ENCODE assay signal across 18 cellular contexts in the genomic region with DNA sequence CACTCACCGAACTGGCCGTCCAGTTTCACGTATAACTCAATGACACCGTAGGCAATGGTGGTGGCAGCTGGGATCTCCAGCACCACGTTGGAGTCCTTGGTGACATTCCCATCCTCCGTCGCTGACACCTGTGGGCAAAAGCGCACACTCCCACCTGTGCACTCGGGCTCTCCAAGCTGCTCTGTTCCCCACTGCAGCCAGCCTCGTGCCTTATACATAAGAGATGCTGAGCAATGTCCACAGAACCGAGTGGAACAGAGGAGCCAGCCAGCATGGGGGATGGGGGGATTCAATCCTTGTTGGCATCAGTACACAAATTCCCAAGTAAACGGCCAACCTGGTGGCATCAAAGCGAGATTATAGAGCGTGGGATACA.
"Had no signal": no experiment of that assay in that cellular context is flagged by ENCODE, and none has a peak within 500 bp of the region (broad histone marks: within the 10 kb centered on the region; RNA-seq: fewer than 3 reads in every experiment).

No MANE protein-coding gene starts in this region.

- H3K36me3 ChIP-seq: cardiac muscle cell had no signal

- H3K4me3 ChIP-seq: cardiac muscle cell, dorsolateral prefrontal cortex, gastroesophageal sphincter, lung, skin epidermis, tibial nerve had no signal

- H3K4me3 Mint-ChIP-seq: activated naive CD4-positive, alpha-beta T cell treated with anti-CD3 and anti-CD28 coated beads, Interleukin-2, amount 10 ng/mL, durations not matched to agents 7 days and 5 days; activated T-cell treated with anti-CD3 and anti-CD28 coated beads, Interleukin-2, amount 50 U/mL, for 24 hours; naive thymus-derived CD8-positive, alpha-beta T cell; T-cell had no signal

- ATAC-seq: activated CD4-positive, CD25-positive, alpha-beta regulatory T cell treated with anti-CD3 and anti-CD28 coated beads, Interleukin-2, amount 50 U/mL, for 24 hours; gastroesophageal sphincter; naive thymus-derived CD8-positive, alpha-beta T cell; T-cell had no signal

- H3K36me3 Mint-ChIP-seq: activated naive CD4-positive, alpha-beta T cell treated with anti-CD3 and anti-CD28 coated beads, Interleukin-2, amount 10 ng/mL, durations not matched to agents 7 days and 5 days; naive thymus-derived CD8-positive, alpha-beta T cell; T-cell had no signal

- H3K27ac ChIP-seq: cardiac muscle cell, dorsolateral prefrontal cortex, gastroesophageal sphincter, skin epidermis, tibial nerve had no signal

- H3K27ac Mint-ChIP-seq: activated naive CD4-positive, alpha-beta T cell treated with anti-CD3 and anti-CD28 coated beads, Interleukin-2, amount 10 ng/mL, durations not matched to agents 7 days and 5 days; activated T-cell treated with anti-CD3 and anti-CD28 coated beads, Interleukin-2, amount 50 U/mL, for 24 hours; naive thymus-derived CD8-positive, alpha-beta T cell; T-cell had no signal

- DNase-seq: activated CD4-positive, alpha-beta T cell treated with anti-CD3 and anti-CD28 coated beads, Interleukin-2, amount 50 U/mL, for 1 hour; activated naive CD4-positive, alpha-beta T cell treated with anti-CD3 and anti-CD28 coated beads, Interleukin-2, amount 10 ng/mL, durations not matched to agents 7 days and 5 days; activated T-cell treated with anti-CD3 and anti-CD28 coated beads, Interleukin-2, amount 50 U/mL, for 24 hours; erythroblast; naive thymus-derived CD8-positive, alpha-beta T cell; nucleus accumbens; stimulated activated CD4-positive, alpha-beta T cell treated with anti-CD3 and anti-CD28 coated beads, Interleukin-4, amount 100 ng/mL, for 24 hours; stimulated activated naive CD4-positive, alpha-beta T cell; substantia nigra; T-cell; T-helper 9 cell had no signal

- H3K9me3 ChIP-seq: gastroesophageal sphincter, tibial nerve had no signal

- H3K9me3 Mint-ChIP-seq: activated naive CD4-positive, alpha-beta T cell treated with anti-CD3 and anti-CD28 coated beads, Interleukin-2, amount 10 ng/mL, durations not matched to agents 7 days and 5 days; activated T-cell treated with anti-CD3 and anti-CD28 coated beads, Interleukin-2, amount 50 U/mL, for 24 hours; naive thymus-derived CD8-positive, alpha-beta T cell; T-cell had no signal

- H3K4me1 ChIP-seq: gastroesophageal sphincter, tibial nerve had no signal
